Comparison of ENCODE assay signal across 18 cellular contexts in genomic region chr17:22090263-22090935, GRCh38.
A peak's percentile ranks its signal among the peaks of the same experiment; 100 is the strongest.
DNase-seq lines count a peak whose midpoint lies in the region; ATAC-seq and TF ChIP-seq lines count a peak whose summit lies in the region.
"Had no signal": no experiment of that assay in that cellular context is flagged by ENCODE, and none has a peak within 500 bp of the region (broad histone marks: within the 10 kb centered on the region; RNA-seq: fewer than 3 reads in every experiment).

No MANE protein-coding gene starts in this region.

- H3K4me3 Mint-ChIP-seq in glutamatergic neuron (ENCODE audit: unreplicated experiment) (peak overlapping the region; percentile 46), nephron progenitor cell (peak overlapping the region; percentile 65)
- H3K4me3 Mint-ChIP-seq: B cell; CD4-positive, alpha-beta T cell had no signal

- TF ChIP-seq CTCF in glutamatergic neuron (IDR thresholded peaks at IDR 0.05; ENCODE audit: partially characterized antibody, unreplicated experiment) (no peak), nephron progenitor cell (IDR thresholded peaks at IDR 0.05) (no peak), sigmoid colon (IDR thresholded peaks at IDR 0.05) (no peak)

- DNase-seq in A172 (ENCODE audit: low spot score) (peak; percentile 10), HT1080 (ENCODE audit: low read depth) (peak; percentile 98), glutamatergic neuron (no peak), nephron progenitor cell (no peak), Kasumi-1 (lab: John Stamatoyannopoulos, UW) (no peak), sigmoid colon (no peak)
- DNase-seq in activated naive CD4-positive, alpha-beta T cell treated with anti-CD3 and anti-CD28 coated beads, Interleukin-2, amount 50 U/mL, for 72 hours (ENCODE audit: low spot score in 2 of 2): no peak
- DNase-seq: 8988T; C1 segment of cervical spinal cord; Calu3; CD4-positive, alpha-beta T cell; DMS79; EL; GOT3 had no signal

- no peaks in the 10 kb centered on the region for H3K4me1 ChIP-seq in sigmoid colon
- H3K4me1 ChIP-seq: HAP-1 had no signal

- no peaks in the 10 kb centered on the region for H3K36me3 ChIP-seq in sigmoid colon
- H3K36me3 ChIP-seq: HAP-1 had no signal

- H3K27ac Mint-ChIP-seq in glutamatergic neuron (ENCODE audit: unreplicated experiment) (no peak overlapping the region), nephron progenitor cell (no peak overlapping the region)
- no peak overlapping the region for H3K27ac Mint-ChIP-seq in activated naive CD4-positive, alpha-beta T cell treated with anti-CD3 and anti-CD28 coated beads, Interleukin-2, amount 50 U/mL, for 72 hours
- H3K27ac Mint-ChIP-seq: B cell; CD4-positive, alpha-beta T cell had no signal

- no peak for TF ChIP-seq EP300 in sigmoid colon (IDR thresholded peaks at IDR 0.05)

- no peaks in the 10 kb centered on the region for H3K36me3 Mint-ChIP-seq in glutamatergic neuron (ENCODE audit: unreplicated experiment)
- no peaks in the 10 kb centered on the region for H3K36me3 Mint-ChIP-seq in nephron progenitor cell (ENCODE audit: low read depth)
- peaks cover 8 to 9% of the 10 kb centered on the region in 2 donors for H3K36me3 Mint-ChIP-seq in activated naive CD4-positive, alpha-beta T cell treated with anti-CD3 and anti-CD28 coated beads, Interleukin-2, amount 50 U/mL, for 72 hours

- no peak for TF ChIP-seq POLR2A in sigmoid colon (IDR thresholded peaks at IDR 0.05)

- intact Hi-C loops in sigmoid colon (cut with DNase I): no loop called here

- peaks cover 1% of the 10 kb centered on the region for H3K9me3 Mint-ChIP-seq in glutamatergic neuron (ENCODE audit: unreplicated experiment)
- H3K9me3 Mint-ChIP-seq in nephron progenitor cell: peaks cover 26% of the 10 kb centered on the region
- H3K9me3 Mint-ChIP-seq in activated naive CD4-positive, alpha-beta T cell treated with anti-CD3 and anti-CD28 coated beads, Interleukin-2, amount 50 U/mL, for 72 hours: peaks cover 8 to 9% of the 10 kb centered on the region in 2 donors

- H3K27me3 Mint-ChIP-seq in glutamatergic neuron (ENCODE audit: unreplicated experiment) (peaks cover 4% of the 10 kb centered on the region), nephron progenitor cell (ENCODE audit: low read depth, poor library complexity) (peaks cover 12% of the 10 kb centered on the region)
- H3K27me3 Mint-ChIP-seq: B cell; CD4-positive, alpha-beta T cell had no signal

- no peaks in the 10 kb centered on the region for H3K9me3 ChIP-seq in sigmoid colon
- H3K9me3 ChIP-seq: HAP-1 had no signal

- ATAC-seq in GM21737 (IDR thresholded peaks at IDR 0.05; ENCODE audit: unreplicated experiment): no peak
- no peak for ATAC-seq in activated naive CD4-positive, alpha-beta T cell treated with anti-CD3 and anti-CD28 coated beads, Interleukin-2, amount 50 U/mL, for 72 hours

- no peaks in the 10 kb centered on the region for H3K27me3 ChIP-seq in sigmoid colon

- no peak overlapping the region for H3K4me3 ChIP-seq in sigmoid colon
- H3K4me3 ChIP-seq: HAP-1 had no signal

- 90 to 92% methylated on average over 25 of the region's 25 CpGs for WGBS in sigmoid colon, 2 donors

- no peak overlapping the region for H3K27ac ChIP-seq in sigmoid colon
- H3K27ac ChIP-seq: HL-60 had no signal

- H3K4me1 Mint-ChIP-seq in glutamatergic neuron (ENCODE audit: low read depth, unreplicated experiment) (no peaks in the 10 kb centered on the region), nephron progenitor cell (no peaks in the 10 kb centered on the region)
- H3K4me1 Mint-ChIP-seq: B cell had no signal

Comparison
In these comparisons a context has a peak if more than half of its experiments do, and no peak if none do; other contexts are left out.
1. DNase-seq: peak in A172 (single experiment) and HT1080 (single experiment); none in glutamatergic neuron (single experiment), nephron progenitor cell (single experiment), Kasumi-1 (0 of 2), sigmoid colon (single experiment) and activated naive CD4-positive, alpha-beta T cell treated with anti-CD3 and anti-CD28 coated beads, Interleukin-2, amount 50 U/mL, for 72 hours (0 of 2).